ENCODE assay signal across 12 cellular contexts in genomic region chr9:281753-282645, GRCh38.
A peak's percentile ranks its signal among the peaks of the same experiment; 100 is the strongest.
DNase-seq lines count a peak whose midpoint lies in the region; ATAC-seq and TF ChIP-seq lines count a peak whose summit lies in the region.
"Had no signal": no experiment of that assay in that cellular context is flagged by ENCODE, and none has a peak within 500 bp of the region (broad histone marks: within the 10 kb centered on the region; RNA-seq: fewer than 3 reads in every experiment).

No MANE protein-coding gene starts in this region.

- H3K36me3 ChIP-seq in DOHH2 (ENCODE audit: control insufficient read depth, low read length) (peaks cover 83% of the 10 kb centered on the region), mucosa of descending colon (ENCODE audit: low read depth) (no peaks in the 10 kb centered on the region), testis (ENCODE audit: low read depth, missing control alignments) (no peaks in the 10 kb centered on the region)
- H3K36me3 ChIP-seq: cardiac muscle cell had no signal

- H3K9me3 ChIP-seq in DOHH2 (ENCODE audit: control insufficient read depth, insufficient read depth, low read length) (no peaks in the 10 kb centered on the region), mucosa of descending colon (no peaks in the 10 kb centered on the region), testis (no peaks in the 10 kb centered on the region)

- ATAC-seq in GM21528 (IDR thresholded peaks at IDR 0.05; ENCODE audit: low FRiP score, unreplicated experiment) (peak; percentile 48), mucosa of descending colon (peak; percentile 14)

- H3K79me2 ChIP-seq in DOHH2 (ENCODE audit: control insufficient read depth, low read length): peaks cover 56% of the 10 kb centered on the region

- TF ChIP-seq POLR2A in testis (IDR thresholded peaks at IDR 0.05): no peak

- H3F3A ChIP-seq in DOHH2 (ENCODE audit: control insufficient read depth, insufficient read depth): no peaks in the 10 kb centered on the region

- H3K27ac ChIP-seq in DOHH2 (ENCODE audit: low read depth, low read length) (no peak overlapping the region), testis (no peak overlapping the region)
- H3K27ac ChIP-seq: cardiac muscle cell had no signal

- H3K27me3 ChIP-seq in DOHH2 (ENCODE audit: control insufficient read depth, low read length): no peaks in the 10 kb centered on the region
- no peaks in the 10 kb centered on the region for H3K27me3 ChIP-seq in testis
- H3K27me3 ChIP-seq: cardiac muscle cell had no signal

- peak overlapping the region; percentile 14 for H3K4me2 ChIP-seq in DOHH2 (ENCODE audit: low read length)

- TF ChIP-seq CTCF in DOHH2 (IDR thresholded peaks at IDR 0.05; ENCODE audit: low read depth, low read length, poor library complexity, severe bottlenecking) (no peak), mucosa of descending colon (IDR thresholded peaks at IDR 0.05) (no peak), testis (IDR thresholded peaks at IDR 0.05) (no peak)

- in situ Hi-C loops in ACHN (cut with HindIII; ENCODE audit: low pct_ligation_motif_present, low pct_unique_long_range_greater_than_20kb, low sequenced_read_pairs): no loop called here

- intact Hi-C loops in mucosa of descending colon (cut with DNase I, micrococcal nuclease) (no loop called here), testis (cut with DNase I; ENCODE audit: low total_unique reads) (no loop called here)

- no peaks in the 10 kb centered on the region for H3K9me2 ChIP-seq in DOHH2 (replicated peaks; ENCODE audit: control insufficient read depth, low read length)

- H3K4me3 ChIP-seq in DOHH2 (ENCODE audit: low read length) (no peak overlapping the region), mucosa of descending colon (no peak overlapping the region), testis (no peak overlapping the region)
- H3K4me3 ChIP-seq: cardiac muscle cell had no signal

- H4K20me1 ChIP-seq in DOHH2 (ENCODE audit: control insufficient read depth, insufficient read depth, low read depth, low read length): 0 out of 2 replicates have a peak, but pooled peaks cover 4% of the 10 kb centered on the region

- WGBS in testis, 2 donors: 38 to 48% methylated on average over 8 of the region's 8 CpGs

- H3K4me1 ChIP-seq in DOHH2 (ENCODE audit: control insufficient read depth, low read length) (peaks cover 17% of the 10 kb centered on the region), mucosa of descending colon (ENCODE audit: low read depth) (no peaks in the 10 kb centered on the region), testis (no peaks in the 10 kb centered on the region)

- peak; percentile 25 for DNase-seq in activated CD4-positive, alpha-beta T cell treated with anti-CD3 and anti-CD28 coated beads, Interleukin-2, amount 50 U/mL, for 1 hour
- DNase-seq in mucosa of descending colon (no peak), ACHN (no peak), testis (no peak), NCI-H748 treated with DMSO at 0.1 percent for 48 hours (lab: John Stamatoyannopoulos, UW) (no peak), NCI-H2171 treated with DMSO at 0.1 percent for 48 hours (lab: John Stamatoyannopoulos, UW) (no peak)
- DNase-seq: Calu3, foreskin fibroblast, SHP77 treated with DMSO at 0.1 percent for 48 hours had no signal
